Comparison of ENCODE assay signal across 8 cellular contexts in genomic region chr2:222064286-222064685, GRCh38.
"Had no signal": no experiment of that assay in that cellular context is flagged by ENCODE, and none has a peak within 500 bp of the region (broad histone marks: within the 10 kb centered on the region; RNA-seq: fewer than 3 reads in every experiment).

No MANE protein-coding gene starts in this region.

- H3K4me1 ChIP-seq: HAP-1 had no signal

- DNase-seq: GM23248, GOT3, H7, HFFc6 had no signal

- H3K4me3 ChIP-seq: GM23248, HAP-1 had no signal

- H3K9me3 ChIP-seq: HAP-1 had no signal

- H3K36me3 ChIP-seq: HAP-1 had no signal

- H3K27ac ChIP-seq: GM23248, HL-60 had no signal

- ATAC-seq: HCT116, HepG2 had no signal
